17 cellular contexts compared by ENCODE assay signal in genomic region chr3:193389335-193389734, GRCh38. TPM values are rescaled to one million over a fixed set of nuclear protein-coding genes. Genes with fewer than 3 reads are reported as not detected.
"Had no signal": no experiment of that assay in that cellular context is flagged by ENCODE, and none has a peak within 500 bp of the region (broad histone marks: within the 10 kb centered on the region; RNA-seq: fewer than 3 reads in every experiment).

No MANE protein-coding gene starts in this region.

- H3K27ac Mint-ChIP-seq: activated CD8-positive, alpha-beta T cell treated with anti-CD3 and anti-CD28 coated beads for 36 hours; activated naive CD8-positive, alpha-beta T cell treated with anti-CD3 and anti-CD28 coated beads, Interleukin-2, amount 10 ng/mL, durations not matched to agents 7 days and 5 days had no signal

- H3K4me3 Mint-ChIP-seq: activated CD8-positive, alpha-beta T cell treated with anti-CD3 and anti-CD28 coated beads for 36 hours; activated naive CD8-positive, alpha-beta T cell treated with anti-CD3 and anti-CD28 coated beads, Interleukin-2, amount 10 ng/mL, durations not matched to agents 7 days and 5 days; neural crest cell had no signal

- H3K27me3 ChIP-seq: breast epithelium, ovary, upper lobe of left lung had no signal

- H3K27ac ChIP-seq: breast epithelium, ovary, upper lobe of left lung had no signal

- H3K36me3 ChIP-seq: breast epithelium, ovary, upper lobe of left lung had no signal

- H3K4me1 ChIP-seq: breast epithelium, upper lobe of left lung had no signal

- DNase-seq: activated CD4-positive, alpha-beta T cell treated with anti-CD3 and anti-CD28 coated beads for 1 hour; activated CD8-positive, alpha-beta memory T cell treated with anti-CD3 and anti-CD28 coated beads, Interleukin-2, amount 50 U/mL, for 48 hours; activated CD8-positive, alpha-beta T cell treated with anti-CD3 and anti-CD28 coated beads for 36 hours; activated naive CD8-positive, alpha-beta T cell treated with anti-CD3 and anti-CD28 coated beads, Interleukin-2, amount 10 ng/mL, durations not matched to agents 7 days and 5 days; anterior cingulate cortex; dermis blood vessel endothelial cell; head of caudate nucleus; ovary; stimulated activated CD4-positive, alpha-beta T cell treated with anti-CD3 and anti-CD28 coated beads, Interleukin-12 subunit alpha, Interleukin-12 subunit beta, amount 100 ng/mL, for 4 hours; stimulated activated naive CD4-positive, alpha-beta T cell treated with Interleukin-2 at 50 U/mL for 16 hours; T-helper 9 cell; upper lobe of left lung had no signal

- H3K9me3 ChIP-seq: breast epithelium, ovary, upper lobe of left lung had no signal

- H3K36me3 Mint-ChIP-seq: activated naive CD8-positive, alpha-beta T cell treated with anti-CD3 and anti-CD28 coated beads, Interleukin-2, amount 10 ng/mL, durations not matched to agents 7 days and 5 days had no signal

- ATAC-seq: activated CD8-positive, alpha-beta T cell treated with anti-CD3 and anti-CD28 coated beads for 36 hours; esophagus mucosa had no signal

- H3K9me3 Mint-ChIP-seq: activated CD8-positive, alpha-beta T cell treated with anti-CD3 and anti-CD28 coated beads for 36 hours; activated naive CD8-positive, alpha-beta T cell treated with anti-CD3 and anti-CD28 coated beads, Interleukin-2, amount 10 ng/mL, durations not matched to agents 7 days and 5 days had no signal

- H3K4me3 ChIP-seq: breast epithelium, ovary, upper lobe of left lung had no signal

- H3K4me1 Mint-ChIP-seq: activated naive CD8-positive, alpha-beta T cell treated with anti-CD3 and anti-CD28 coated beads, Interleukin-2, amount 10 ng/mL, durations not matched to agents 7 days and 5 days had no signal

- H3K27me3 Mint-ChIP-seq: activated naive CD8-positive, alpha-beta T cell treated with anti-CD3 and anti-CD28 coated beads, Interleukin-2, amount 10 ng/mL, durations not matched to agents 7 days and 5 days had no signal

RNA-seq across cellular contexts. Expression of gene ATP13A5, which starts 10.8 kb away (rescaled TPM):
- total RNA-seq: activated CD8-positive, alpha-beta T cell treated with anti-CD3 and anti-CD28 coated beads for 36 hours; activated naive CD8-positive, alpha-beta T cell treated with anti-CD3 and anti-CD28 coated beads, Interleukin-2, amount 10 ng/mL, durations not matched to agents 7 days and 5 days; dermis blood vessel endothelial cell; fibroblast of villous mesenchyme; myocyte; neural crest cell had no signal
